Comparison of ENCODE assay signal across 8 cellular contexts in the genomic region with DNA sequence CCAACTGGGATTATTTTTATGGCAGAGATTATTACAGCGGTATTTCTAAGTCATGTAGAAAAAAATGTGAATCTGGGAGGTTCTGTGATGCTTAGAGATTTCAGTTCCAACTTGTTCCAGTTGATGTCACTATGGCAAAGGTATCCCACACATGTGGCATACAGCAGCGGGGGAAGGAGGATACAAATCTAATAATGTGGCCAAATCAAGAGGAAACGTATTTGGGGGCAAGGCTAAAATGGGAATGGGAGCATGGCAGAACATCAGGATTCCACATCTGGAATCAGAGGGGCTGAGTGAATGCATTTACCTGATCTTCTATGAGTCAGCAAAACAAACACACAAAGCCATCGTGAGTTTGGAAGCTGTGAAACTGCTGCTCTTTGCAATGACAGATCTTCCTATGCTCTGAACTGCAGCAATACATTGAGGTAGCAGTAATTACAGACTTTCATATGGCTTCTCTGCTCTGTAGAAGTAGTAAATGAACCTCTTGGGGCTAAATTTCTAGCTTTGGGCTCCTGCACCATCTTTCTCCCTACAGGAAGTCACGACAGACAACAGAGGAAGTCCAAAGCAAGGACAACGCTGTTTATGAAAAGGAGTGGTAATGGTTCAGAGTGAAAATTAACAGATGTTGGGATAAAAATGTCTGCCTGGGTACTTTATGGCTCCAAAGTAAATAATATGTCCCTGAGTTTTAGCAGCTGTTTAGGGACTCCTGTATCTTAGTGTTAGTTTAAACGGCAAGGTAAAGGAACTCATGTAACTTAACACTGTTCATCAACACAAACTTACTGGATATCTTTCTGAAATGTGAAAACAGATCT. TPM values are rescaled to one million over a fixed set of nuclear protein-coding genes. Genes with fewer than 3 reads are reported as not detected.
DNase-seq lines count a peak whose midpoint lies in the region; ATAC-seq and TF ChIP-seq lines count a peak whose summit lies in the region.

No MANE protein-coding gene starts in this region.

- H3K27ac Mint-ChIP-seq in T-helper 1 cell treated with Interleukin-12 subunit alpha and Interleukin-12 subunit beta and Interleukin-4 antibody, amounts not matched to agents 30 μg/mL and 1 μg/mL, for 36 hours: peak overlapping the region; percentile 65
- peak overlapping the region in 1 of 6 donors; percentile 0 for H3K27ac Mint-ChIP-seq in naive B cell

- H3K36me3 ChIP-seq in MM.1S (replicated peaks; ENCODE audit: insufficient read depth, low read length): no peaks in the 10 kb centered on the region

- peak overlapping the region; percentile 89 for H2AFZ ChIP-seq in MM.1S (ENCODE audit: low read length)

- no peaks in the 10 kb centered on the region for H4K20me1 ChIP-seq in MM.1S (ENCODE audit: insufficient read depth, low read length)

- peaks cover 13% of the 10 kb centered on the region for H3K27me3 Mint-ChIP-seq in T-helper 1 cell treated with Interleukin-12 subunit alpha and Interleukin-12 subunit beta and Interleukin-4 antibody, amounts not matched to agents 30 μg/mL and 1 μg/mL, for 36 hours (ENCODE audit: low read depth)
- H3K27me3 Mint-ChIP-seq in naive B cell: peaks cover 9 to 26% (median 10%) of the 10 kb centered on the region in 3 donors

- no peaks in the 10 kb centered on the region for H3K79me2 ChIP-seq in MM.1S (ENCODE audit: low read length)

- peak overlapping the region; percentile 64 for H3K4me3 Mint-ChIP-seq in T-helper 1 cell treated with Interleukin-12 subunit alpha and Interleukin-12 subunit beta and Interleukin-4 antibody, amounts not matched to agents 30 μg/mL and 1 μg/mL, for 36 hours
- peak overlapping the region; percentile 25 to 88 (median 70) for H3K4me3 Mint-ChIP-seq in naive B cell

- peak overlapping the region; percentile 73; the same call in 1 of the 2 replicates for H3K27ac ChIP-seq in MM.1S (ENCODE audit: low read length)

- H3K27me3 ChIP-seq in MM.1S (replicated peaks; ENCODE audit: insufficient read depth, low read length): no peaks in the 10 kb centered on the region

- peaks cover 8% of the 10 kb centered on the region; the same call in 1 of the 2 replicates for H3F3A ChIP-seq in MM.1S (ENCODE audit: insufficient read depth, low read length)

- peaks cover 10% of the 10 kb centered on the region for H3K4me1 Mint-ChIP-seq in T-helper 1 cell treated with Interleukin-12 subunit alpha and Interleukin-12 subunit beta and Interleukin-4 antibody, amounts not matched to agents 30 μg/mL and 1 μg/mL, for 36 hours (ENCODE audit: low read depth)
- peaks cover 9 to 16% (median 12%) of the 10 kb centered on the region in 3 donors for H3K4me1 Mint-ChIP-seq in naive B cell

- DNase-seq in NCI-H2107 treated with DMSO at 0.1 percent for 48 hours (lab: John Stamatoyannopoulos, UW; ENCODE audit: unreplicated experiment) (peak; percentile 64), NCI-H2107 (lab: John Stamatoyannopoulos, UW) (no peak), MM.1S (peak; percentile 66), epithelial cell of esophagus (ENCODE audit: low read depth) (peak; percentile 46), naive B cell (no peak), amniotic stem cell (lab: John Stamatoyannopoulos, UW) (no peak)

- H3K9me2 ChIP-seq in MM.1S (replicated peaks; ENCODE audit: insufficient read depth, low read length): no peaks in the 10 kb centered on the region

- peak overlapping the region; percentile 35 for H3K9ac ChIP-seq in MM.1S (ENCODE audit: low read length)

- no peaks in the 10 kb centered on the region for H3K9me3 ChIP-seq in MM.1S (replicated peaks; ENCODE audit: insufficient read depth, low read length)

- no peaks in the 10 kb centered on the region for H3K36me3 Mint-ChIP-seq in T-helper 1 cell treated with Interleukin-12 subunit alpha and Interleukin-12 subunit beta and Interleukin-4 antibody, amounts not matched to agents 30 μg/mL and 1 μg/mL, for 36 hours (ENCODE audit: low read depth)
- H3K36me3 Mint-ChIP-seq in naive B cell: no peaks in the 10 kb centered on the region

- H3K4me3 ChIP-seq in MM.1S (ENCODE audit: low read length) (peak overlapping the region; percentile 48), epithelial cell of esophagus (ENCODE audit: low read length) (peak overlapping the region; percentile 15)

- peak overlapping the region; percentile 63 for H3K4me2 ChIP-seq in MM.1S (ENCODE audit: low read depth, low read length)

- 0 out of 2 replicates have a peak, but pooled peaks cover 3% of the 10 kb centered on the region for H3K4me1 ChIP-seq in MM.1S (ENCODE audit: low read length)

- peak; percentile 68 for TF ChIP-seq CTCF in MM.1S (IDR thresholded peaks at IDR 0.05; ENCODE audit: low read length)
- TF ChIP-seq CTCF in epithelial cell of esophagus (IDR thresholded peaks at IDR 0.05; ENCODE audit: insufficient read depth, low read depth, low read length, missing control alignments): peak; percentile 60

- peaks cover 5% of the 10 kb centered on the region for H3K9me3 Mint-ChIP-seq in T-helper 1 cell treated with Interleukin-12 subunit alpha and Interleukin-12 subunit beta and Interleukin-4 antibody, amounts not matched to agents 30 μg/mL and 1 μg/mL, for 36 hours
- H3K9me3 Mint-ChIP-seq in naive B cell: no peaks in the 10 kb centered on the region

- ATAC-seq in GM21723 (IDR thresholded peaks at IDR 0.05; ENCODE audit: unreplicated experiment): peak; percentile 78
- ATAC-seq in naive B cell (ENCODE audit: low read depth in 2 of 2): peak; percentile 32 to 64

RNA-seq across cellular contexts. Expression of gene GABPA, which starts 55.6 kb away (rescaled TPM):
- 10 to 100 TPM; 16.3 to 31.3 (median 22.8) TPM for polyA plus RNA-seq in naive B cell (ENCODE audit: low read depth in 6 of 6)

RNA-seq across cellular contexts. Expression of gene ATP5PF, which starts 55.6 kb away (rescaled TPM):
- 100 to 1,000 TPM; 264 to 368 (median 335) TPM for polyA plus RNA-seq in naive B cell (ENCODE audit: low read depth in 6 of 6)

Comparison
In these comparisons a context has a peak if more than half of its experiments do, and no peak if none do; other contexts are left out.
1. DNase-seq: peak in NCI-H2107 treated with DMSO at 0.1 percent for 48 hours (single experiment), MM.1S (single experiment) and epithelial cell of esophagus (single experiment); none in NCI-H2107 (single experiment), naive B cell (single experiment) and amniotic stem cell (single experiment).